Comparison of ENCODE assay signal across 18 cellular contexts in the genomic region with DNA sequence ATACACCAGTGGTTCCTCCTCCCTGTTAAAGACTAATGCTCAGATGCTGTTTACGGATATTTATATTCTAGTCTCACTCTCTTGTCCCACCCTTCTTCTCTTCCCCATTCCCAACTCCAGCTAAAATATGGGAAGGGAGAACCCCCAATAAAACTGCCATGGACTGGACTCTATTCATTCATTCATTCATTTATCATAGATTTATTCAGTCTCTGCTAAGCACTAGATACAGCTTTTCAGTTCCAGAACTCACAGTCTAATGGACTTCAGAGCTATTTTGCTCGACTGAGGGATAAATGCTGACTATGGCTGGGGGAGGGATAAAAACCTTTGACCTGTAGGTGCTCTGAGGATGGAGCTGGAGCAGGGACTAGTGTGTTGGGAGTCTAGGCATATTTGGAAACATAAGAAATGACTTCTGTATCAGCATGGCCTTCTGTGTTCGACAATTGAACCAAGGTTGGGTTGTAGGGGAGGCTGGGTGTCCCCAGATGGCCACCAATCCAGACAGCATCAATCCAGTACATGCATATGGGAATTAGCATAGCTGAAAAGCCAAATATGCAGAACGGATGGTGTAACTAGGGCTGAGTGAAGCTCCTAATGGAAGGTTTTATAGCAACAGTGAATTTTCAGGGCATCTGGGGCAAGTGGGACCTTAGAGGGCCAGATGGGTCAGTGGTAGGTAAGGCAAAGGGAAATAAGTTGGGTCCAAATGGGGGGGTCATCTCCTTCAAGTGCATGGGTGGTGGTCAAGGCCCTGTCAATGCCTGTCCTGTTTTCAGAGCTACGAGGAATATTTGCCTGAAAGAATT. TPM values are rescaled to one million over a fixed set of nuclear protein-coding genes. Genes with fewer than 3 reads are reported as not detected.
"Had no signal": no experiment of that assay in that cellular context is flagged by ENCODE, and none has a peak within 500 bp of the region (broad histone marks: within the 10 kb centered on the region; RNA-seq: fewer than 3 reads in every experiment).

No MANE protein-coding gene starts in this region.

- H3K9me3 Mint-ChIP-seq: activated B cell treated with CpG ODN at 0.5 μM for 24 hours; activated T-cell treated with anti-CD3 and anti-CD28 coated beads, Interleukin-2, amount 50 U/mL, for 4 hours; memory B cell; neural crest cell; T-helper 1 cell treated with Interleukin-12 subunit alpha and Interleukin-12 subunit beta and Interleukin-4 antibody, amounts not matched to agents 30 μg/mL and 1 μg/mL, for 36 hours had no signal

- H3K9me3 ChIP-seq: ascending aorta, esophagus squamous epithelium, left lung, pancreas, tibial nerve had no signal

- H3K27ac ChIP-seq: ascending aorta, esophagus squamous epithelium, pancreas had no signal

- ATAC-seq: activated T-cell treated with anti-CD3 and anti-CD28 coated beads, Interleukin-2, amount 50 U/mL, for 4 hours; left lung; pancreas had no signal

- DNase-seq: activated B cell treated with CpG ODN at 0.5 μM for 24 hours; activated CD4-positive, alpha-beta T cell treated with anti-CD3 and anti-CD28 coated beads, Interleukin-2, amount 50 U/mL, for 4 hours; activated effector memory CD4-positive, alpha-beta T cell treated with anti-CD3 and anti-CD28 coated beads, Interleukin-2, amount 50 U/mL, for 16 hours; activated T-cell treated with anti-CD3 and anti-CD28 coated beads, Interleukin-2, amount 50 U/mL, for 4 hours; esophagus squamous epithelium; foreskin fibroblast; glutamatergic neuron; left lung; pancreas; retina; stimulated activated CD4-positive, alpha-beta T cell treated with anti-CD3 and anti-CD28 coated beads, Interleukin-4, amount 100 ng/mL, for 4 hours had no signal

- H3K27me3 ChIP-seq: ascending aorta, esophagus squamous epithelium, left lung, pancreas, tibial nerve had no signal

- H3K4me1 ChIP-seq: esophagus squamous epithelium, pancreas had no signal

- H3K4me3 ChIP-seq: ascending aorta, esophagus squamous epithelium, pancreas, tibial nerve had no signal

- H3K27ac Mint-ChIP-seq: activated B cell treated with CpG ODN at 0.5 μM for 24 hours; memory B cell; T-helper 1 cell treated with Interleukin-12 subunit alpha and Interleukin-12 subunit beta and Interleukin-4 antibody, amounts not matched to agents 30 μg/mL and 1 μg/mL, for 36 hours had no signal

- H3K4me3 Mint-ChIP-seq: activated B cell treated with CpG ODN at 0.5 μM for 24 hours; activated T-cell treated with anti-CD3 and anti-CD28 coated beads, Interleukin-2, amount 50 U/mL, for 4 hours; memory B cell; neural crest cell; T-helper 1 cell treated with Interleukin-12 subunit alpha and Interleukin-12 subunit beta and Interleukin-4 antibody, amounts not matched to agents 30 μg/mL and 1 μg/mL, for 36 hours had no signal

RNA-seq across cellular contexts. Expression of gene APOA2, which starts 4.1 kb away (rescaled TPM):
- total RNA-seq: activated B cell treated with CpG ODN at 0.5 μM for 24 hours, bronchial epithelial cell, esophagus squamous epithelium, left lung, neural crest cell, tibial nerve had no signal
- polyA plus RNA-seq: pancreas had no signal

RNA-seq across cellular contexts. Expression of gene NR1I3, which starts 18.7 kb away (rescaled TPM):
- total RNA-seq: activated B cell treated with CpG ODN at 0.5 μM for 24 hours, bronchial epithelial cell, esophagus squamous epithelium, left lung, neural crest cell, pancreas, skeletal muscle tissue, tibial nerve had no signal
